ENCODE assay signal across 32 cellular contexts in the genomic region with DNA sequence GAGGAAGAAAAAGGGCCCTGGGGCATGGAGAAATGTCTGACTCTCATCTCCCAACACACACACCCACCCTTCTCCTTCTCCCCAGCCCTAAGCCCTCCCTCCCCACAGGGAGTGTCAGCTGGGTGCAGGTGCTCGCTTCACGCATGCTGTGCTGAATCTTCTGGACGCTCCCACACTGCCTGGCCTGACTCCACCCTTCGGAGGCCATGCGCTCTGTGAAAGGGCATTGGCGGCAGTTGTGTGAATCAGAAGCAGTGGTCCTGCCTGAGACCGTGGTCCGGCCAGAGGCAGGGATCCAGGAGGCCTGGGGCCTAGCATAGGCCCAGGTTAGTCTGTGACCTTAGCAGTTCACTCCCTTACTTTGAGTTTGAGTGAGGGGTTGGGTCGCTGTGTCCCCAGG. TPM values are rescaled to one million over a fixed set of nuclear protein-coding genes. Genes with fewer than 3 reads are reported as not detected.
"Had no signal": no experiment of that assay in that cellular context is flagged by ENCODE, and none has a peak within 500 bp of the region (broad histone marks: within the 10 kb centered on the region; RNA-seq: fewer than 3 reads in every experiment).

No MANE protein-coding gene starts in this region.

- H3K27me3 Mint-ChIP-seq: activated CD4-positive, alpha-beta memory T cell treated with anti-CD3 and anti-CD28 coated beads for 36 hours; activated CD4-positive, alpha-beta T cell treated with anti-CD3 and anti-CD28 coated beads for 36 hours; activated CD8-positive, alpha-beta memory T cell treated with anti-CD3 and anti-CD28 coated beads, Interleukin-2, amount 10 ng/mL, durations not matched to agents 7 days and 5 days; activated naive CD8-positive, alpha-beta T cell treated with anti-CD3 and anti-CD28 coated beads, Interleukin-2, amount 10 ng/mL, durations not matched to agents 7 days and 5 days; central memory CD8-positive, alpha-beta T cell had no signal

- H3K36me3 Mint-ChIP-seq: activated CD4-positive, alpha-beta memory T cell treated with anti-CD3 and anti-CD28 coated beads for 36 hours; activated CD8-positive, alpha-beta memory T cell treated with anti-CD3 and anti-CD28 coated beads, Interleukin-2, amount 10 ng/mL, durations not matched to agents 7 days and 5 days; activated naive CD4-positive, alpha-beta T cell treated with anti-CD3 and anti-CD28 coated beads, Interleukin-2, amount 50 U/mL, for 72 hours; activated naive CD8-positive, alpha-beta T cell treated with anti-CD3 and anti-CD28 coated beads, Interleukin-2, amount 10 ng/mL, durations not matched to agents 7 days and 5 days; brain had no signal

- H3K27me3 ChIP-seq: ascending aorta, breast epithelium, cardiac muscle cell, esophagus muscularis mucosa, foreskin keratinocyte, gastrocnemius medialis, heart left ventricle had no signal

- ATAC-seq: activated CD4-positive, alpha-beta T cell treated with anti-CD3 and anti-CD28 coated beads for 36 hours; activated CD8-positive, alpha-beta memory T cell treated with anti-CD3 and anti-CD28 coated beads, Interleukin-2, amount 10 ng/mL, durations not matched to agents 7 days and 5 days; activated CD8-positive, alpha-beta T cell treated with anti-CD3 and anti-CD28 coated beads, Interleukin-2, amount 10 ng/mL, durations not matched to agents 7 days and 5 days; effector memory CD8-positive, alpha-beta T cell; foreskin keratinocyte; gastrocnemius medialis; heart left ventricle had no signal

- H3K4me3 Mint-ChIP-seq: activated CD4-positive, alpha-beta memory T cell treated with anti-CD3 and anti-CD28 coated beads for 36 hours; activated CD4-positive, alpha-beta T cell treated with anti-CD3 and anti-CD28 coated beads for 36 hours; activated CD4-positive, alpha-beta T cell treated with anti-CD3 and anti-CD28 coated beads, Interleukin-2, amount 10 ng/mL, durations not matched to agents 24 days and 14 days; activated CD8-positive, alpha-beta memory T cell treated with anti-CD3 and anti-CD28 coated beads, Interleukin-2, amount 10 ng/mL, durations not matched to agents 7 days and 5 days; activated CD8-positive, alpha-beta T cell treated with anti-CD3 and anti-CD28 coated beads, Interleukin-2, amount 10 ng/mL, durations not matched to agents 7 days and 5 days; activated naive CD4-positive, alpha-beta T cell treated with anti-CD3 and anti-CD28 coated beads for 36 hours; activated naive CD8-positive, alpha-beta T cell treated with anti-CD3 and anti-CD28 coated beads, Interleukin-2, amount 10 ng/mL, durations not matched to agents 7 days and 5 days; activated T-helper 1 cell treated with anti-CD3 and anti-CD28 coated beads, Interleukin-12 subunit alpha, Interleukin-12 subunit beta, Interleukin-2, Interleukin-4 antibody, amounts not matched to agents 30 ng/mL and 10 ng/mL and 1 ng/mL, durations not matched to agents 14 hours and 24 hours and 36 hours; brain; central memory CD8-positive, alpha-beta T cell; effector memory CD8-positive, alpha-beta T cell had no signal

- H3K4me1 Mint-ChIP-seq: activated CD4-positive, alpha-beta T cell treated with anti-CD3 and anti-CD28 coated beads for 36 hours; activated CD8-positive, alpha-beta memory T cell treated with anti-CD3 and anti-CD28 coated beads, Interleukin-2, amount 10 ng/mL, durations not matched to agents 7 days and 5 days; central memory CD8-positive, alpha-beta T cell had no signal

- H3K9me3 ChIP-seq: ascending aorta, breast epithelium, esophagus muscularis mucosa, gastrocnemius medialis, heart left ventricle had no signal

- H3K36me3 ChIP-seq: ascending aorta, breast epithelium, cardiac muscle cell, esophagus muscularis mucosa, gastrocnemius medialis, heart left ventricle had no signal

- H3K27ac Mint-ChIP-seq: activated CD4-positive, alpha-beta memory T cell treated with anti-CD3 and anti-CD28 coated beads for 36 hours; activated CD4-positive, alpha-beta T cell treated with anti-CD3 and anti-CD28 coated beads for 36 hours; activated CD4-positive, alpha-beta T cell treated with anti-CD3 and anti-CD28 coated beads, Interleukin-2, amount 10 ng/mL, durations not matched to agents 24 days and 14 days; activated CD8-positive, alpha-beta memory T cell treated with anti-CD3 and anti-CD28 coated beads, Interleukin-2, amount 10 ng/mL, durations not matched to agents 7 days and 5 days; activated CD8-positive, alpha-beta T cell treated with anti-CD3 and anti-CD28 coated beads, Interleukin-2, amount 10 ng/mL, durations not matched to agents 7 days and 5 days; activated naive CD4-positive, alpha-beta T cell treated with anti-CD3 and anti-CD28 coated beads for 36 hours; activated naive CD4-positive, alpha-beta T cell treated with anti-CD3 and anti-CD28 coated beads, Interleukin-2, amount 50 U/mL, for 72 hours; activated naive CD8-positive, alpha-beta T cell treated with anti-CD3 and anti-CD28 coated beads, Interleukin-2, amount 10 ng/mL, durations not matched to agents 7 days and 5 days; activated T-helper 1 cell treated with anti-CD3 and anti-CD28 coated beads, Interleukin-12 subunit alpha, Interleukin-12 subunit beta, Interleukin-2, Interleukin-4 antibody, amounts not matched to agents 30 ng/mL and 10 ng/mL and 1 ng/mL, durations not matched to agents 14 hours and 24 hours and 36 hours; activated T-helper 2 cell treated with anti-CD3 and anti-CD28 coated beads, Interferon-gamma antibody, Interleukin-2, Interleukin-4, amounts not matched to agents 10 μg/mL and 5 μg/mL and 100 μg/mL, durations not matched to agents 14 hours and 24 hours and 36 hours; brain; effector memory CD8-positive, alpha-beta T cell had no signal

- H3K4me1 ChIP-seq: ascending aorta, breast epithelium, foreskin keratinocyte, gastrocnemius medialis had no signal

- H3K9me3 Mint-ChIP-seq: activated CD4-positive, alpha-beta memory T cell treated with anti-CD3 and anti-CD28 coated beads for 36 hours; activated CD4-positive, alpha-beta T cell treated with anti-CD3 and anti-CD28 coated beads, Interleukin-2, amount 10 ng/mL, durations not matched to agents 24 days and 14 days; activated naive CD4-positive, alpha-beta T cell treated with anti-CD3 and anti-CD28 coated beads for 36 hours; activated naive CD4-positive, alpha-beta T cell treated with anti-CD3 and anti-CD28 coated beads, Interleukin-2, amount 50 U/mL, for 72 hours; activated naive CD8-positive, alpha-beta T cell treated with anti-CD3 and anti-CD28 coated beads, Interleukin-2, amount 10 ng/mL, durations not matched to agents 7 days and 5 days; activated T-helper 1 cell treated with anti-CD3 and anti-CD28 coated beads, Interleukin-12 subunit alpha, Interleukin-12 subunit beta, Interleukin-2, Interleukin-4 antibody, amounts not matched to agents 30 ng/mL and 10 ng/mL and 1 ng/mL, durations not matched to agents 14 hours and 24 hours and 36 hours; activated T-helper 2 cell treated with anti-CD3 and anti-CD28 coated beads, Interferon-gamma antibody, Interleukin-2, Interleukin-4, amounts not matched to agents 10 μg/mL and 5 μg/mL and 100 μg/mL, durations not matched to agents 14 hours and 24 hours and 36 hours; central memory CD8-positive, alpha-beta T cell; effector memory CD8-positive, alpha-beta T cell had no signal

- H3K4me3 ChIP-seq: ascending aorta, breast epithelium, cardiac muscle cell, esophagus muscularis mucosa, gastrocnemius medialis, heart left ventricle had no signal

- DNase-seq: activated CD4-positive, alpha-beta memory T cell treated with anti-CD3 and anti-CD28 coated beads for 36 hours; activated CD4-positive, alpha-beta T cell treated with anti-CD3 and anti-CD28 coated beads for 36 hours; activated CD4-positive, alpha-beta T cell treated with anti-CD3 and anti-CD28 coated beads, Interleukin-2, amount 10 ng/mL, durations not matched to agents 24 days and 14 days; activated CD4-positive, CD25-positive, alpha-beta regulatory T cell; activated CD4-positive, CD25-positive, alpha-beta regulatory T cell treated with anti-CD3 and anti-CD28 coated beads, Interleukin-2, amount 50 U/mL, for 72 hours; activated CD8-positive, alpha-beta memory T cell treated with anti-CD3 and anti-CD28 coated beads, Interleukin-2, amount 10 ng/mL, durations not matched to agents 7 days and 5 days; activated CD8-positive, alpha-beta memory T cell treated with anti-CD3 and anti-CD28 coated beads, Interleukin-2, amount 50 U/mL, for 4 hours; activated CD8-positive, alpha-beta T cell treated with anti-CD3 and anti-CD28 coated beads, Interleukin-2, amount 10 ng/mL, durations not matched to agents 7 days and 5 days; activated gamma-delta T cell treated with Interleukin-2 at 50 U/mL for 16 hours; activated naive CD4-positive, alpha-beta T cell treated with anti-CD3 and anti-CD28 coated beads for 36 hours; activated naive CD8-positive, alpha-beta T cell treated with anti-CD3 and anti-CD28 coated beads, Interleukin-2, amount 10 ng/mL, durations not matched to agents 7 days and 5 days; activated T-cell treated with anti-CD3 and anti-CD28 coated beads, Interleukin-2, amount 50 U/mL, for 1 hour; activated T-cell treated with anti-CD3 and anti-CD28 coated beads, Interleukin-2, amount 50 U/mL, for 48 hours; cortex of kidney; dermis blood vessel endothelial cell; effector CD4-positive, alpha-beta T cell; effector memory CD8-positive, alpha-beta T cell; erythroblast; foreskin keratinocyte; gastrocnemius medialis; glutamatergic neuron; heart left ventricle; T-helper 2 cell had no signal

- H3K27ac ChIP-seq: ascending aorta, breast epithelium, cardiac muscle cell, esophagus muscularis mucosa, foreskin keratinocyte, gastrocnemius medialis, heart left ventricle had no signal

RNA-seq across cellular contexts. Expression of a gene that starts 57.1 kb away (rescaled TPM):
- total RNA-seq: activated naive CD4-positive, alpha-beta T cell treated with anti-CD3 and anti-CD28 coated beads for 36 hours; dermis blood vessel endothelial cell; foreskin keratinocyte had no signal
- polyA plus RNA-seq: foreskin keratinocyte had no signal
